ENCODE assay signal across 23 cellular contexts in the genomic region with DNA sequence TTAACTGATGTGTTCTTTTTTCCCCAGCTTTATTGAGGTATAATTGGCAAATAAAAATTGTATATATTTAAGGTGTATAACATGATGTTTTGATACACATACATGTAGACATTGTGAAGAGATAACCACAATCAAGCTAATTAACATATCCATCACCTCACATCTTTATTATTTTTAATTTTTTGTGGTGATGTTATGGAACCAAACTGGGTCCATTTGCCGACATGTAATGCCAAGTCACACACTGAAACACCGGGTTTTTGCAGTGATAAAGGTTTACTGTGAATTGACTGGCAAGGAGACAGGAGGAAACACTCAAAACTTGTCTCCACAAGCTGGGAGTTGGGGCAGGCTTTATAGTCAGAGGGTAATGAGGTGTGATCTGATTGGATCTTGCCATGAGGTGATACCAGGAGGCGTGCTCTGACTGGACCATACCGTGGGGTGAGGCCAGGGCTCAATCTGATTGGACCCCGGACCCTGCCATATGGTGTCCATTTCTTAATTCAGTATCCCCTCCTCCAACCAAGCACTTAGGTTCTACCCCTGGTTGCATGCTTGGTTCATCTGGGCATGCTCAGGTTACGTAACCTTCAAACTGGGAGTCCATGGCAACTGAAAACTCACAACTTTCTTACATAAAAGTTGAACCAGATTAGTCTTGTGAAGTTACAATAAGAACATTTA. TPM values are rescaled to one million over a fixed set of nuclear protein-coding genes. Genes with fewer than 3 reads are reported as not detected.
DNase-seq lines count a peak whose midpoint lies in the region; ATAC-seq and TF ChIP-seq lines count a peak whose summit lies in the region.
"Had no signal": no experiment of that assay in that cellular context is flagged by ENCODE, and none has a peak within 500 bp of the region (broad histone marks: within the 10 kb centered on the region; RNA-seq: fewer than 3 reads in every experiment).

No MANE protein-coding gene starts in this region.

- H3K27ac ChIP-seq in Karpas-422 (ENCODE audit: low read length) = no peak overlapping the region
- peak overlapping the region; percentile 53 for H3K27ac ChIP-seq in RWPE1
- H3K27ac ChIP-seq in gastroesophageal sphincter = peak overlapping the region; percentile 15 to 89 (median 88)
- H3K27ac ChIP-seq: colonic mucosa, lower lobe of right lung, suprapubic skin had no signal

- no peak overlapping the region for H3K9ac ChIP-seq in Karpas-422 (ENCODE audit: low read length)

- intact Hi-C loops in activated T-helper 2 cell treated with anti-CD3 and anti-CD28 coated beads, Interferon-gamma antibody, Interleukin-2, Interleukin-4, amounts not matched to agents 10 μg/mL and 5 μg/mL and 100 μg/mL, durations not matched to agents 14 hours and 24 hours and 36 hours (cut with micrococcal nuclease) = no loop called here

- no peaks in the 10 kb centered on the region for H3K27me3 ChIP-seq in Karpas-422 (ENCODE audit: low read length)
- no peaks in the 10 kb centered on the region for H3K27me3 ChIP-seq in gastroesophageal sphincter
- H3K27me3 ChIP-seq: colonic mucosa had no signal

- CTCF ChIA-PET in RWPE1 (lab: Yijun Ruan, JAX) (interaction anchor here (0.8 kb wide), 1 partner anchor 199 kb away, joined by 3 read pairs; no protein-coding TSS in a partner anchor), HEK293T (lab: Yijun Ruan, JAX) (no interaction called here)

- DNase-seq in DMS 273 (lab: John Stamatoyannopoulos, UW; ENCODE audit: unreplicated experiment) (peak; percentile 88), Karpas-422 (peak; percentile 42), RWPE1 (ENCODE audit: low spot score) (peak; percentile 12), NCI-H146 (lab: John Stamatoyannopoulos, UW) (no peak), HEK293T (ENCODE audit: extremely low spot score) (no peak)
- DNase-seq in activated T-helper 2 cell treated with anti-CD3 and anti-CD28 coated beads, Interferon-gamma antibody, Interleukin-2, Interleukin-4, amounts not matched to agents 10 μg/mL and 5 μg/mL and 100 μg/mL, durations not matched to agents 14 hours and 24 hours and 36 hours (ENCODE audit: low spot score) = no peak
- DNase-seq: activated CD4-positive, alpha-beta T cell treated with anti-CD3 and anti-CD28 coated beads, Interleukin-2, amount 10 ng/mL, durations not matched to agents 24 days and 14 days; activated CD8-positive, alpha-beta memory T cell treated with anti-CD3 and anti-CD28 coated beads, Interleukin-2, amount 50 U/mL, for 48 hours; activated naive CD4-positive, alpha-beta T cell treated with anti-CD3 and anti-CD28 coated beads for 36 hours; CD8-positive, alpha-beta T cell; colonic mucosa; immature natural killer cell; KBM-7; lower lobe of right lung; naive thymus-derived CD4-positive, alpha-beta T cell; stimulated activated CD4-positive, alpha-beta T cell treated with anti-CD3 and anti-CD28 coated beads, Interleukin-4, amount 100 ng/mL, for 4 hours; stimulated activated CD8-positive, alpha-beta memory T cell treated with anti-CD3 and anti-CD28 coated beads, Interleukin-4, amount 100 ng/mL, for 48 hours; T1000 had no signal

- H3K9me3 ChIP-seq in Karpas-422 (ENCODE audit: low read length) = no peaks in the 10 kb centered on the region
- peaks cover 0 to under 1% (median 0%) of the 10 kb centered on the region in 3 donors for H3K9me3 ChIP-seq in gastroesophageal sphincter
- H3K9me3 ChIP-seq: colonic mucosa, lower lobe of right lung, suprapubic skin had no signal

- no peaks in the 10 kb centered on the region for H4K20me1 ChIP-seq in Karpas-422 (ENCODE audit: insufficient read depth, low read depth, low read length)

- no peaks in the 10 kb centered on the region for H3K36me3 Mint-ChIP-seq in activated T-helper 2 cell treated with anti-CD3 and anti-CD28 coated beads, Interferon-gamma antibody, Interleukin-2, Interleukin-4, amounts not matched to agents 10 μg/mL and 5 μg/mL and 100 μg/mL, durations not matched to agents 14 hours and 24 hours and 36 hours (ENCODE audit: low read depth)
- H3K36me3 Mint-ChIP-seq: CD8-positive, alpha-beta T cell; immature natural killer cell had no signal

- TF ChIP-seq EP300 in gastroesophageal sphincter (IDR thresholded peaks at IDR 0.05) = no peak

- no peak overlapping the region for H3K4me3 ChIP-seq in Karpas-422 (ENCODE audit: low read length)
- H3K4me3 ChIP-seq in gastroesophageal sphincter = no peak overlapping the region
- H3K4me3 ChIP-seq: colonic mucosa, lower lobe of right lung, suprapubic skin had no signal

- WGBS in gastroesophageal sphincter (ENCODE audit: low coverage in 1 of 2), 2 donors = 77 to 80% methylated on average over 5 to 6 of the region's 6 CpGs

- TF ChIP-seq POLR2A in gastroesophageal sphincter (IDR thresholded peaks at IDR 0.05) = no peak

- H3K4me2 ChIP-seq in Karpas-422 (ENCODE audit: low read depth, low read length, poor library complexity, severe bottlenecking) = no peak overlapping the region

- no peak overlapping the region for H3K4me3 Mint-ChIP-seq in activated T-helper 2 cell treated with anti-CD3 and anti-CD28 coated beads, Interferon-gamma antibody, Interleukin-2, Interleukin-4, amounts not matched to agents 10 μg/mL and 5 μg/mL and 100 μg/mL, durations not matched to agents 14 hours and 24 hours and 36 hours (ENCODE audit: low read depth)
- H3K4me3 Mint-ChIP-seq: activated CD4-positive, alpha-beta T cell treated with anti-CD3 and anti-CD28 coated beads, Interleukin-2, amount 10 ng/mL, durations not matched to agents 24 days and 14 days; activated naive CD4-positive, alpha-beta T cell treated with anti-CD3 and anti-CD28 coated beads for 36 hours; CD8-positive, alpha-beta T cell; immature natural killer cell; naive thymus-derived CD4-positive, alpha-beta T cell had no signal

- H3K4me1 Mint-ChIP-seq in activated T-helper 2 cell treated with anti-CD3 and anti-CD28 coated beads, Interferon-gamma antibody, Interleukin-2, Interleukin-4, amounts not matched to agents 10 μg/mL and 5 μg/mL and 100 μg/mL, durations not matched to agents 14 hours and 24 hours and 36 hours (ENCODE audit: low read depth) = peaks cover 9% of the 10 kb centered on the region

- H3K79me2 ChIP-seq in Karpas-422 (ENCODE audit: low read length) = no peaks in the 10 kb centered on the region

- H3K27ac Mint-ChIP-seq in activated T-helper 2 cell treated with anti-CD3 and anti-CD28 coated beads, Interferon-gamma antibody, Interleukin-2, Interleukin-4, amounts not matched to agents 10 μg/mL and 5 μg/mL and 100 μg/mL, durations not matched to agents 14 hours and 24 hours and 36 hours = no peak overlapping the region
- H3K27ac Mint-ChIP-seq: activated CD4-positive, alpha-beta T cell treated with anti-CD3 and anti-CD28 coated beads, Interleukin-2, amount 10 ng/mL, durations not matched to agents 24 days and 14 days; activated naive CD4-positive, alpha-beta T cell treated with anti-CD3 and anti-CD28 coated beads for 36 hours; CD8-positive, alpha-beta T cell; immature natural killer cell; naive thymus-derived CD4-positive, alpha-beta T cell had no signal

- H3K36me3 ChIP-seq in Karpas-422 (ENCODE audit: insufficient read depth, low read length) (no peaks in the 10 kb centered on the region), gastroesophageal sphincter (no peaks in the 10 kb centered on the region)
- H3K36me3 ChIP-seq: colonic mucosa, lower lobe of right lung, suprapubic skin had no signal

- no peaks in the 10 kb centered on the region for H3K9me2 ChIP-seq in Karpas-422 (replicated peaks; ENCODE audit: insufficient read depth, low read length)

- POLR2A ChIA-PET in RWPE1 (lab: Yijun Ruan, JAX; ENCODE audit: low non-redundant PET) (no interaction called here), HEK293T (lab: Yijun Ruan, JAX) (no interaction called here)

- no peaks in the 10 kb centered on the region for H3K9me3 Mint-ChIP-seq in activated T-helper 2 cell treated with anti-CD3 and anti-CD28 coated beads, Interferon-gamma antibody, Interleukin-2, Interleukin-4, amounts not matched to agents 10 μg/mL and 5 μg/mL and 100 μg/mL, durations not matched to agents 14 hours and 24 hours and 36 hours
- H3K9me3 Mint-ChIP-seq: activated CD4-positive, alpha-beta T cell treated with anti-CD3 and anti-CD28 coated beads, Interleukin-2, amount 10 ng/mL, durations not matched to agents 24 days and 14 days; activated naive CD4-positive, alpha-beta T cell treated with anti-CD3 and anti-CD28 coated beads for 36 hours; immature natural killer cell had no signal

- peaks cover 3% of the 10 kb centered on the region for H3K27me3 Mint-ChIP-seq in activated T-helper 2 cell treated with anti-CD3 and anti-CD28 coated beads, Interferon-gamma antibody, Interleukin-2, Interleukin-4, amounts not matched to agents 10 μg/mL and 5 μg/mL and 100 μg/mL, durations not matched to agents 14 hours and 24 hours and 36 hours (ENCODE audit: low read depth)

- ATAC-seq in gastroesophageal sphincter (no peak), HG03442 (IDR thresholded peaks at IDR 0.05; ENCODE audit: unreplicated experiment) (no peak)
- ATAC-seq: CD8-positive, alpha-beta T cell; lower lobe of right lung; naive thymus-derived CD4-positive, alpha-beta T cell had no signal

- peaks cover 6% of the 10 kb centered on the region for H3K4me1 ChIP-seq in Karpas-422 (ENCODE audit: low read length)
- H3K4me1 ChIP-seq in gastroesophageal sphincter = peaks cover 0 to 70% (median 18%) of the 10 kb centered on the region in 3 donors
- H3K4me1 ChIP-seq: colonic mucosa, lower lobe of right lung had no signal

- no peak overlapping the region for H2AFZ ChIP-seq in Karpas-422 (ENCODE audit: low read length)

- TF ChIP-seq CTCF in RWPE1 (conservative IDR thresholded peaks at IDR 0.05; ENCODE audit: low read depth) = no peak
- TF ChIP-seq CTCF in gastroesophageal sphincter (IDR thresholded peaks at IDR 0.05) = no peak

TF ChIP-seq in HEK293T, 16 proteins besides CTCF, POLR2A, EP300 and RAD21:
- TF ChIP-seq ARNT (IDR thresholded peaks at IDR 0.05) (no peak), FOXA1 (IDR thresholded peaks at IDR 0.05) (no peak), SP1 (IDR thresholded peaks at IDR 0.05) (no peak), CTBP1 (IDR thresholded peaks at IDR 0.05; ENCODE audit: borderline replicate concordance) (no peak), BHLHE40 (IDR thresholded peaks at IDR 0.05; ENCODE audit: borderline replicate concordance) (no peak), ZNF384 (IDR thresholded peaks at IDR 0.05) (no peak), FOXM1 (IDR thresholded peaks at IDR 0.05; ENCODE audit: borderline replicate concordance) (no peak), HDGF (IDR thresholded peaks at IDR 0.05; ENCODE audit: borderline replicate concordance) (no peak), FOXK2 (IDR thresholded peaks at IDR 0.05) (no peak), NFRKB (IDR thresholded peaks at IDR 0.05) (no peak)

RNA-seq across cellular contexts. Expression of a gene that starts 11.8 kb away (rescaled TPM):
- not detected in 2 replicates for total RNA-seq in Karpas-422 (2014; rRNA removed; shearing (Covaris generic); ENCODE audit: low replicate concordance)
- total RNA-seq in gastroesophageal sphincter = 10 to 100 TPM in 3 of 4 donors, 1 to 10 TPM in 1; 5.0 to 86.1 (median 31.6) TPM
- not detected in 2 replicates for total RNA-seq in activated T-helper 2 cell treated with anti-CD3 and anti-CD28 coated beads, Interferon-gamma antibody, Interleukin-2, Interleukin-4, amounts not matched to agents 10 μg/mL and 5 μg/mL and 100 μg/mL, durations not matched to agents 14 hours and 24 hours and 36 hours
- total RNA-seq: activated CD4-positive, alpha-beta T cell treated with anti-CD3 and anti-CD28 coated beads, Interleukin-2, amount 10 ng/mL, durations not matched to agents 24 days and 14 days; activated naive CD4-positive, alpha-beta T cell treated with anti-CD3 and anti-CD28 coated beads for 36 hours; CD8-positive, alpha-beta T cell; epithelial cell of proximal tubule; glomerular endothelial cell; naive thymus-derived CD4-positive, alpha-beta T cell had no signal

Comparison
In these comparisons a context has a peak if more than half of its experiments do, and no peak if none do; other contexts are left out.
1. DNase-seq: peak in DMS 273 (single experiment), Karpas-422 (single experiment) and RWPE1 (single experiment); none in NCI-H146 (single experiment), activated T-helper 2 cell treated with anti-CD3 and anti-CD28 coated beads, Interferon-gamma antibody, Interleukin-2, Interleukin-4, amounts not matched to agents 10 μg/mL and 5 μg/mL and 100 μg/mL, durations not matched to agents 14 hours and 24 hours and 36 hours (single experiment) and HEK293T (single experiment).